8 cellular contexts compared by ENCODE assay signal in genomic region chr2:222690564-222691200, GRCh38.
DNase-seq lines count a peak whose midpoint lies in the region; ATAC-seq and TF ChIP-seq lines count a peak whose summit lies in the region.

No MANE protein-coding gene starts in this region.

- H3K79me2 ChIP-seq in ACC112 (ENCODE audit: control insufficient read depth, insufficient read depth, low read length, unreplicated experiment), result no peaks in the 10 kb centered on the region

- peaks cover 4% of the 10 kb centered on the region for H3K4me1 ChIP-seq in ACC112 (ENCODE audit: control insufficient read depth, insufficient read depth, low read length, unreplicated experiment)

- TF ChIP-seq CTCF in astrocyte of the cerebellum (IDR thresholded peaks at IDR 0.05; ENCODE audit: low read depth, low read length, missing control alignments), result peak; percentile 100

- peak overlapping the region; percentile 44 for H2AFZ ChIP-seq in ACC112 (ENCODE audit: low read length, unreplicated experiment)

- H3K27me3 ChIP-seq in ACC112 (ENCODE audit: insufficient read depth, low read length), result no peaks in the 10 kb centered on the region

- peak; percentile 69 for DNase-seq in NCI-H146 (lab: John Stamatoyannopoulos, UW)
- peak; percentile 40 for DNase-seq in T1000 (lab: John Stamatoyannopoulos, UW)
- DNase-seq in astrocyte of the cerebellum (ENCODE audit: low read depth), result peak; percentile 49
- peak; percentile 92 for DNase-seq in iPS-NIHi11 (ENCODE audit: low spot score)
- peak; percentile 83 for DNase-seq in stimulated activated CD4-positive, alpha-beta T cell treated with anti-CD3 and anti-CD28 coated beads, Interleukin-15, amount 100 ng/mL, for 24 hours

- H3K4me3 ChIP-seq in ACC112 (ENCODE audit: low read depth, low read length) (no peak overlapping the region), astrocyte of the cerebellum (ENCODE audit: low read depth, low read length) (no peak overlapping the region)

- in situ Hi-C loops in astrocyte of the cerebellum (cut with HindIII; ENCODE audit: low sequenced_read_pairs), result no loop called here

- H3K36me3 ChIP-seq in ACC112 (ENCODE audit: insufficient read depth, low read length), result no peaks in the 10 kb centered on the region

- ATAC-seq in GM18502 (IDR thresholded peaks at IDR 0.05; ENCODE audit: poor library complexity, unreplicated experiment) (peak; percentile 96), HG02884 (IDR thresholded peaks at IDR 0.05; ENCODE audit: unreplicated experiment) (peak; percentile 91)

- no peak overlapping the region for H3K27ac ChIP-seq in ACC112 (ENCODE audit: low read depth, low read length)

Comparison
In these comparisons a context has a peak if more than half of its experiments do, and no peak if none do; other contexts are left out.
1. DNase-seq: peak in every context shown above with its lines; median percentile 92 in iPS-NIHi11; 83 in stimulated activated CD4-positive, alpha-beta T cell treated with anti-CD3 and anti-CD28 coated beads, Interleukin-15, amount 100 ng/mL, for 24 hours; 69 in NCI-H146; 49 in astrocyte of the cerebellum; 40 in T1000.